Comparison of ENCODE assay signal across 18 cellular contexts in genomic region chr2:240996161-240996833, GRCh38. TPM values are rescaled to one million over a fixed set of nuclear protein-coding genes. Genes with fewer than 3 reads are reported as not detected.
A peak's percentile ranks its signal among the peaks of the same experiment; 100 is the strongest.
DNase-seq lines count a peak whose midpoint lies in the region; ATAC-seq, FAIRE-seq and TF ChIP-seq lines count a peak whose summit lies in the region.
"Had no signal": no experiment of that assay in that cellular context is flagged by ENCODE, and none has a peak within 500 bp of the region (broad histone marks: within the 10 kb centered on the region; RNA-seq: fewer than 3 reads in every experiment).

No MANE protein-coding gene starts in this region.

- H3K9me3 ChIP-seq in SJCRH30 (replicated peaks) (no peaks in the 10 kb centered on the region), HepG2 (ENCODE audit: low read length) (no peaks in the 10 kb centered on the region), suprapubic skin (no peaks in the 10 kb centered on the region), Caco-2 (no peaks in the 10 kb centered on the region)

- no peak overlapping the region for H2AFZ ChIP-seq in HepG2 (ENCODE audit: low read length)

- H3K27me3 ChIP-seq in SJCRH30 (no peaks in the 10 kb centered on the region), HepG2 (ENCODE audit: control insufficient read depth in 1 of 2, insufficient read depth in 2 of 2, low read length in 2 of 2) (peaks cover 34 to 82% of the 10 kb centered on the region in 2 experiments), suprapubic skin (peaks cover 12% of the 10 kb centered on the region), Caco-2 (replicated peaks; ENCODE audit: control insufficient read depth, insufficient read depth, low read length) (no peaks in the 10 kb centered on the region)

- POLR2A ChIA-PET in HepG2 (lab: Yijun Ruan, JAX), result no interaction called here
- POLR2A ChIA-PET in Caco-2 (lab: Charles Lee), result no interaction called here

- BruUV-seq in HepG2 (replicated peaks; lab: Mats Ljungman, UMichigan) (no TSS peak), Caco-2 (replicated peaks; lab: Mats Ljungman, UMichigan) (no TSS peak)

- no peak for TF ChIP-seq EP300 in HepG2 (IDR thresholded peaks at IDR 0.05; ENCODE audit: low read depth in 2 of 2, low read length in 2 of 2)
- TF ChIP-seq EP300 in HepG2 (CRISPR knock-in tag; IDR thresholded peaks at IDR 0.05; ENCODE audit: borderline replicate concordance), result no peak
- no peak for TF ChIP-seq EP300 in suprapubic skin (IDR thresholded peaks at IDR 0.05)

- H3K36me3 Mint-ChIP-seq in Caco-2 (ENCODE audit: insufficient read depth, unreplicated experiment), result no peaks in the 10 kb centered on the region
- H3K36me3 Mint-ChIP-seq: CD4-positive, alpha-beta memory T cell; stimulated activated effector memory CD8-positive, alpha-beta T cell treated with anti-CD3 and anti-CD28 coated beads, Interleukin-12 subunit alpha, Interleukin-12 subunit beta, amount 100 ng/mL, for 72 hours had no signal

- H4K20me1 ChIP-seq in HepG2 (ENCODE audit: insufficient read depth, low read length), result no peaks in the 10 kb centered on the region; the same call in 1 of the 2 replicates

- H3K4me1 ChIP-seq in SJCRH30, result peaks cover 40% of the 10 kb centered on the region
- peaks cover 54% of the 10 kb centered on the region for H3K4me1 ChIP-seq in HepG2 (ENCODE audit: insufficient read depth, low read length)
- H3K4me1 ChIP-seq in suprapubic skin, result peaks cover 64% of the 10 kb centered on the region
- H3K4me1 ChIP-seq in Caco-2, result no peaks in the 10 kb centered on the region

- H3K27ac ChIP-seq in SJCRH30 (peak overlapping the region; percentile 38), HepG2 (ENCODE audit: extremely low read length, insufficient read depth, low read length) (no peak overlapping the region), suprapubic skin (peak overlapping the region; percentile 68)
- H3K27ac ChIP-seq: 22Rv1, epithelial cell of prostate had no signal

- TF ChIP-seq CTCF in HepG2 (CRISPR knock-in tag; IDR thresholded peaks at IDR 0.05) (no peak), suprapubic skin (IDR thresholded peaks at IDR 0.05) (no peak), Caco-2 (IDR thresholded peaks at IDR 0.05; ENCODE audit: insufficient read depth in 1 of 2, low read depth in 1 of 2, low read length in 1 of 2, severe bottlenecking in 1 of 2, unreplicated experiment in 1 of 2) (no peak)

- FAIRE-seq in HepG2 (lab: Jason Lieb, UNC), result no peak
- FAIRE-seq: keratinocyte had no signal

- H3K27me3 Mint-ChIP-seq in Caco-2 (ENCODE audit: insufficient read depth, unreplicated experiment), result peaks cover 4% of the 10 kb centered on the region

- H3K27ac Mint-ChIP-seq in Caco-2 (ENCODE audit: unreplicated experiment), result no peak overlapping the region
- H3K27ac Mint-ChIP-seq: stimulated activated effector memory CD8-positive, alpha-beta T cell treated with anti-CD3 and anti-CD28 coated beads, Interleukin-12 subunit alpha, Interleukin-12 subunit beta, amount 100 ng/mL, for 72 hours had no signal

- intact Hi-C loops in HepG2 (cut with micrococcal nuclease; ENCODE audit: unreplicated experiment) (no loop called here), Caco-2 (cut with micrococcal nuclease; ENCODE audit: unreplicated experiment) (no loop called here)

- H3K9ac ChIP-seq in HepG2 (ENCODE audit: insufficient read depth, low read depth, low read length), result no peak overlapping the region

- H3K4me3 Mint-ChIP-seq in Caco-2 (ENCODE audit: unreplicated experiment), result no peak overlapping the region
- H3K4me3 Mint-ChIP-seq: stimulated activated effector memory CD8-positive, alpha-beta T cell treated with anti-CD3 and anti-CD28 coated beads, Interleukin-12 subunit alpha, Interleukin-12 subunit beta, amount 100 ng/mL, for 72 hours had no signal

- 38% methylated on average over 17 of the region's 19 CpGs for WGBS in HepG2 (ENCODE audit: low lambda C conversion rate)
- WGBS in suprapubic skin, result 83% methylated on average over 12 of the region's 19 CpGs

- TF ChIP-seq POLR2A in HepG2 (IDR thresholded peaks at IDR 0.05; ENCODE audit: insufficient read depth in 1 of 2, low read depth in 2 of 2, low read length in 2 of 2), result no peak
- no peak for TF ChIP-seq POLR2A in suprapubic skin (IDR thresholded peaks at IDR 0.05)

- H3K4me1 Mint-ChIP-seq in Caco-2 (ENCODE audit: low read depth, unreplicated experiment), result no peaks in the 10 kb centered on the region
- H3K4me1 Mint-ChIP-seq: stimulated activated effector memory CD8-positive, alpha-beta T cell treated with anti-CD3 and anti-CD28 coated beads, Interleukin-12 subunit alpha, Interleukin-12 subunit beta, amount 100 ng/mL, for 72 hours had no signal

- no peak for TF ChIP-seq RAD21 in HepG2 (CRISPR knock-in tag; IDR thresholded peaks at IDR 0.05)

- H3K4me2 ChIP-seq in HepG2 (ENCODE audit: low read depth, low read length), result no peak overlapping the region; the same call in 1 of the 2 replicates

- DNase-seq in activated CD4-positive, CD25-positive, alpha-beta regulatory T cell treated with anti-CD3 and anti-CD28 coated beads, Interleukin-2, amount 50 U/mL, for 72 hours, result peak; percentile 27
- no peak for DNase-seq in activated CD4-positive, CD25-positive, alpha-beta regulatory T cell (lab: John Stamatoyannopoulos, UW)
- peak in 1 of 2 experiments; percentile 50 for DNase-seq in SJCRH30
- DNase-seq in HepG2 (ENCODE audit: low spot score), result no peak
- DNase-seq in suprapubic skin (ENCODE audit: low spot score in 2 of 2), result peak; percentile 62 to 77
- no peak for DNase-seq in NCI-H2227 (lab: John Stamatoyannopoulos, UW; ENCODE audit: unreplicated experiment)
- DNase-seq in Caco-2, result no peak
- DNase-seq: CD4-positive, alpha-beta memory T cell; KBM-7; NCI-H1092; NCI-H774; T-helper 1 cell had no signal

- CTCF ChIA-PET in HepG2 (lab: Yijun Ruan, JAX; ENCODE audit: low intra/inter-chr PET ratio, low total read pairs) (no interaction called here), Caco-2 (lab: Charles Lee) (no interaction called here)

- peaks cover 11% of the 10 kb centered on the region; the same call in 1 of the 2 replicates for H3K36me3 ChIP-seq in SJCRH30
- no peaks in the 10 kb centered on the region for H3K36me3 ChIP-seq in HepG2 (replicated peaks in 1 of 2; ENCODE audit: control insufficient read depth in 1 of 2, insufficient read depth in 2 of 2, low read length in 2 of 2)
- H3K36me3 ChIP-seq in suprapubic skin, result no peaks in the 10 kb centered on the region
- no peaks in the 10 kb centered on the region for H3K36me3 ChIP-seq in Caco-2 (ENCODE audit: control insufficient read depth, insufficient read depth, low read length)

- H3K4me3 ChIP-seq in SJCRH30 (no peak overlapping the region), HepG2 (replicated peaks in 1 of 3; ENCODE audit: insufficient read depth in 1 of 3, low read depth in 2 of 3, low read length in 3 of 3) (no peak overlapping the region; a peak in 1 of 6 replicates), suprapubic skin (no peak overlapping the region), Caco-2 (ENCODE audit: low read depth, low read length) (no peak overlapping the region)

- no peak for ATAC-seq in HepG2
- no peak for ATAC-seq in HG03045 (IDR thresholded peaks at IDR 0.05; ENCODE audit: unreplicated experiment)
- ATAC-seq: HCT116; stimulated activated effector memory CD8-positive, alpha-beta T cell treated with anti-CD3 and anti-CD28 coated beads, Interleukin-12 subunit alpha, Interleukin-12 subunit beta, amount 100 ng/mL, for 72 hours had no signal

- H3K9me3 Mint-ChIP-seq in Caco-2 (ENCODE audit: unreplicated experiment), result no peaks in the 10 kb centered on the region
- H3K9me3 Mint-ChIP-seq: CD4-positive, alpha-beta memory T cell; stimulated activated effector memory CD8-positive, alpha-beta T cell treated with anti-CD3 and anti-CD28 coated beads, Interleukin-12 subunit alpha, Interleukin-12 subunit beta, amount 100 ng/mL, for 72 hours had no signal

- H3K79me2 ChIP-seq in HepG2 (ENCODE audit: insufficient read depth, low read length), result no peaks in the 10 kb centered on the region

- in situ Hi-C loops in HepG2 (cut with HindIII; ENCODE audit: extremely low pct_ligation_motif_present, low pct_unique_long_range_greater_than_20kb), result loop anchor here (5.0 kb wide), 1 partner anchor 149 kb away; no protein-coding TSS in a partner anchor

TF ChIP-seq in HepG2, 621 proteins besides CTCF, POLR2A, EP300 and RAD21 (continues in another document):
- TF ChIP-seq ZNF605 (CRISPR knock-in tag; IDR thresholded peaks at IDR 0.05), result no peak
- TF ChIP-seq MAX (IDR thresholded peaks at IDR 0.05), result 0 out of 2 replicates have a peak, but pooled peaks have one; percentile 10

RNA-seq across cellular contexts. Expression of gene SNED1, which starts 2.1 kb away (rescaled TPM):
- 22.3 and 28.4 TPM in 2 replicates for total RNA-seq in SJCRH30 (2014; rRNA removed; shearing (Covaris generic))
- total RNA-seq in HepG2 (2016; rRNA removed; fragmentation: Illumina TruSeq; extraction: Trizol), result 0.15 TPM in 1 of 2 replicates, not detected in the other
- 0.09 and 0.10 TPM in 2 replicates for total RNA-seq in HepG2 (2016; cell fraction: cytosol; rRNA removed; fragmentation: Illumina TruSeq; extraction: Trizol; ENCODE audit: low read depth)
- 0.03 and 0.26 TPM in 2 replicates for total RNA-seq in HepG2 (2016; cell fraction: insoluble cytoplasmic fraction; rRNA removed; fragmentation: Illumina TruSeq; extraction: Trizol)
- 0.10 and 0.12 TPM in 2 replicates for total RNA-seq in HepG2 (2016; cell fraction: membrane; rRNA removed; fragmentation: Illumina TruSeq; extraction: Trizol)
- 0.13 and 0.62 TPM in 2 replicates for total RNA-seq in HepG2 (2016; cell fraction: nucleus; rRNA removed; fragmentation: Illumina TruSeq; extraction: Trizol)
- polyA plus RNA-seq in HepG2 (2011; rRNA removed), result 0.35 and 0.65 TPM in 2 replicates
- 0.06 and 0.32 TPM in 2 replicates for polyA plus RNA-seq in HepG2 (2011; cell fraction: cytosol; rRNA removed)
- polyA plus RNA-seq in HepG2 (2011; cell fraction: nucleus; rRNA removed), result 1.2 and 1.4 TPM in 2 replicates
- polyA plus RNA-seq in HepG2 (2012), result 0.31 and 0.46 TPM in 2 replicates
- 0.03 and 0.10 TPM in 2 replicates for polyA plus RNA-seq in HepG2 (2016; cell fraction: cytosol; fragmentation: Illumina TruSeq; extraction: Trizol; ENCODE audit: low read depth)
- 0.04 and 0.24 TPM in 2 replicates for polyA plus RNA-seq in HepG2 (2016; cell fraction: insoluble cytoplasmic fraction; fragmentation: Illumina TruSeq; extraction: Trizol; ENCODE audit: low read depth)
- 0.02 and 0.09 TPM in 2 replicates for polyA plus RNA-seq in HepG2 (2016; cell fraction: membrane; fragmentation: Illumina TruSeq; extraction: Trizol; ENCODE audit: low read depth)
- polyA plus RNA-seq in HepG2 (2016; cell fraction: nucleus; fragmentation: Illumina TruSeq; extraction: Trizol; ENCODE audit: insufficient read depth, low read depth), result 0.19 and 1.7 TPM in 2 replicates
- polyA minus RNA-seq in HepG2 (2011; rRNA and poly(A)+ RNA removed; ENCODE audit: low replicate concordance), result 0.96 and 3.2 TPM in 2 replicates
- 0.44 and 0.79 TPM in 2 replicates for polyA minus RNA-seq in HepG2 (2011; cell fraction: cytosol; rRNA and poly(A)+ RNA removed)
- 0.52 and 0.99 TPM in 2 replicates for polyA minus RNA-seq in HepG2 (2011; cell fraction: nucleus; rRNA and poly(A)+ RNA removed)
- total RNA-seq in suprapubic skin, result 10 to 100 TPM in 3 of 4 donors, 1 to 10 TPM in 1; 5.6 to 31.9 (median 13.2) TPM
- total RNA-seq in Caco-2 (2022), result not detected in 2 replicates

Comparison
In these comparisons a context has a peak if more than half of its experiments do, and no peak if none do; other contexts are left out.
1. DNase-seq: peak in activated CD4-positive, CD25-positive, alpha-beta regulatory T cell treated with anti-CD3 and anti-CD28 coated beads, Interleukin-2, amount 50 U/mL, for 72 hours (single experiment) and suprapubic skin (2 of 2); none in activated CD4-positive, CD25-positive, alpha-beta regulatory T cell (0 of 4), HepG2 (single experiment), NCI-H2227 (single experiment) and Caco-2 (0 of 2).